In the genomic region with DNA sequence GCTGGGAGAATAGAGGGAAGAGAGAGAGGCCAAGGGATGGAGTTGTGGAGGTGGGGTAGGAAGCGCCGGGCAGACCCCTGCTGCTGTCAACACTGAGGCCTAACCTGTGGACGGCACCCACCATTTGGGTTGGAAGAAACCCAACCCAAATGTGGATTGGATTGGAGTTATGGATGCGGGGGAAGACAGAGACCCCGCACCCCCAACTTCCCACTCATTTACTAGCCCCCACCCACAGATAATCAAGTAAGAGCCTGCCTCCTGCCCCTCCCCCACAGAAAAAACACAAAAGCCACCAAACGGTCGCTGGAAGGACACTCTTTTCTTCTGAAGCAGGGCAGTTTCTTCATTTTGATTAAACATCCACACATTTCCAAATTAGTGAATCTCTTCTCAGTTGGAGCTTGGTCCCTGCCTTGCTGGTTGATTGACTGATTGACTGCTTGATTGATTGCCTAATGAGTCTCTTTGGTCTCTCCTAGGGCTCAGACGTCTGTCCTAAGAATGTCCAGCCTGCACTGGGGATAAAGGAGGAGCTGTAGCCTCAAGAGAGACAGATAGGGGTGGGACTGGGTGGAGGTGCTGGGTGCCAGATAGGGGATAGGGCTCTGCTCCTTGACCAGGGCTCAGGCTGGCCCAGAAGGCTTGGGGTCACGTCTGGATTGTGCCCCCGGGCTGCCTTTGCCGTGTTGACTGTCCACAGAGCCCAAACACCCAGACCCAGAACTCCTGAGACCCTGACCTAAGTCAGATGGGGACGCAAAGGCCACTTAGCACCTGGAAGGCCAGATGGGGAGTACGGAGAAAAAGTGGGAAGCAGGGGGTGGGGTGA, we compare ENCODE assay signal across 21 cellular contexts.
A peak's percentile ranks its signal among the peaks of the same experiment; 100 is the strongest.
DNase-seq lines count a peak whose midpoint lies in the region; ATAC-seq and TF ChIP-seq lines count a peak whose summit lies in the region.
"Had no signal": no experiment of that assay in that cellular context is flagged by ENCODE, and none has a peak within 500 bp of the region (broad histone marks: within the 10 kb centered on the region; RNA-seq: fewer than 3 reads in every experiment).

No MANE protein-coding gene starts in this region.

- H3K27me3 ChIP-seq in breast epithelium (peaks cover 4 to 9% of the 10 kb centered on the region in 2 donors), mammary epithelial cell (ENCODE audit: insufficient read depth, low read length) (peaks cover 10% of the 10 kb centered on the region), thoracic aorta (replicated peaks; ENCODE audit: insufficient read depth) (no peaks in the 10 kb centered on the region)

- H3K4me3 ChIP-seq in breast epithelium (peak overlapping the region in 2 of 3 donors; percentile 36 to 60), mammary epithelial cell (replicated peaks in 1 of 3; ENCODE audit: insufficient read depth in 1 of 3, low read depth in 2 of 3, low read length in 3 of 3) (no peak overlapping the region), thoracic aorta (peak overlapping the region; percentile 59)

- POLR2A ChIA-PET in WTC11 (lab: Charles Lee), result interaction anchor here (0.5 to 0.9 kb wide), 2 partner anchors 9 to 55 kb away, joined by 4 to 8 read pairs; no protein-coding TSS in a partner anchor

- no peaks in the 10 kb centered on the region for H3K79me2 ChIP-seq in mammary epithelial cell (ENCODE audit: insufficient read depth, low read length)

- 77% methylated on average over 7 of the region's 13 CpGs for WGBS in mammary epithelial cell (ENCODE audit: low coverage, missing lambda C conversion rate)

- no peak overlapping the region for H3K4me2 ChIP-seq in mammary epithelial cell (ENCODE audit: insufficient read depth, low read depth, low read length)

- DNase-seq in breast epithelium (ENCODE audit: low spot score in 2 of 2) (no peak), mammary epithelial cell (no peak), WTC11 (ENCODE audit: low spot score) (no peak), mesothelial cell of epicardium (ENCODE audit: low spot score in 2 of 2, unreplicated experiment in 2 of 2) (no peak), thoracic aorta (ENCODE audit: low spot score) (no peak)
- DNase-seq: 8988T; activated CD4-positive, alpha-beta T cell treated with anti-CD3 and anti-CD28 coated beads, Interleukin-2, amount 50 U/mL, for 1 hour; activated gamma-delta T cell; caudate nucleus; DMS79 treated with DMSO at 0.1 percent for 48 hours; NCI-H2171; NCI-H526; occipital lobe; stimulated activated naive CD4-positive, alpha-beta T cell treated with Interleukin-2 at 50 U/mL for 16 hours had no signal

- H3K4me1 ChIP-seq in breast epithelium (no peaks in the 10 kb centered on the region), mammary epithelial cell (ENCODE audit: insufficient read depth, low read length) (no peaks in the 10 kb centered on the region), thoracic aorta (ENCODE audit: control insufficient read depth in 1 of 2, low read depth in 2 of 2) (peaks cover 6 to 20% of the 10 kb centered on the region in 2 donors)

- CTCF ChIA-PET in mammary epithelial cell (lab: Charles Lee; ENCODE audit: low non-redundant PET), result no interaction called here
- CTCF ChIA-PET in WTC11 (lab: Charles Lee), result interaction anchor here (0.7 to 3.8 kb wide), 11 partner anchors 10 to 131 kb away, joined by 3 to 32 read pairs (median 6); no protein-coding TSS in a partner anchor

- no TSS peak for BruUV-seq in mammary epithelial cell (replicated peaks; lab: Mats Ljungman, UMichigan)

- H3K9me3 ChIP-seq in breast epithelium (no peaks in the 10 kb centered on the region), mammary epithelial cell (replicated peaks; ENCODE audit: insufficient read depth, low read length) (no peaks in the 10 kb centered on the region), thoracic aorta (no peaks in the 10 kb centered on the region)
- H3K9me3 ChIP-seq: gastroesophageal sphincter, left lung, right atrium auricular region had no signal

- dilution Hi-C loops in mammary epithelial cell (cut with HindIII; ENCODE audit: low sequenced_read_pairs), result no loop called here

- intact Hi-C loops in breast epithelium (cut with DNase I; ENCODE audit: low total_unique reads) (no loop called here), mammary epithelial cell (cut with micrococcal nuclease) (no loop called here)

- H3K27ac Mint-ChIP-seq in WTC11, result no peak overlapping the region
- peak overlapping the region; percentile 50 for H3K27ac Mint-ChIP-seq in mesothelial cell of epicardium
- H3K27ac Mint-ChIP-seq in activated T-helper 17 cell treated with anti-CD3 and anti-CD28 coated beads, Interleukin-2, amount 50 U/mL, for 72 hours, result no peak overlapping the region

- no peak overlapping the region for H3K9ac ChIP-seq in mammary epithelial cell (ENCODE audit: insufficient read depth, low read length)

- no peak for TF ChIP-seq POLR2A in breast epithelium (IDR thresholded peaks at IDR 0.05)

- in situ Hi-C loops in mammary epithelial cell (cut with MboI; ENCODE audit: low sequenced_read_pairs in 2 of 2), result no loop called here

- H3K36me3 Mint-ChIP-seq in WTC11, result no peaks in the 10 kb centered on the region
- H3K36me3 Mint-ChIP-seq in mesothelial cell of epicardium, result no peaks in the 10 kb centered on the region
- H3K36me3 Mint-ChIP-seq in activated T-helper 17 cell treated with anti-CD3 and anti-CD28 coated beads, Interleukin-2, amount 50 U/mL, for 72 hours (ENCODE audit: low read depth), result no peaks in the 10 kb centered on the region

- no peaks in the 10 kb centered on the region for H4K20me1 ChIP-seq in mammary epithelial cell (ENCODE audit: insufficient read depth, low read length)

- ATAC-seq in WTC11, result no peak
- ATAC-seq in thoracic aorta (ENCODE audit: insufficient number of reproducible peaks, low FRiP score, low read depth), result no peak
- ATAC-seq in GM21390 (IDR thresholded peaks at IDR 0.05; ENCODE audit: unreplicated experiment), result no peak
- no peak for ATAC-seq in activated T-helper 17 cell treated with anti-CD3 and anti-CD28 coated beads, Interleukin-2, amount 50 U/mL, for 72 hours (replicated peaks)
- ATAC-seq in HG03457 (IDR thresholded peaks at IDR 0.05; ENCODE audit: unreplicated experiment), result no peak

- peak overlapping the region; percentile 63 to 71 for H3K27ac ChIP-seq in breast epithelium
- H3K27ac ChIP-seq in mammary epithelial cell (ENCODE audit: insufficient read depth, low read depth, low read length), result no peak overlapping the region
- peak overlapping the region in 1 of 2 donors; percentile 30 for H3K27ac ChIP-seq in thoracic aorta
- H3K27ac ChIP-seq: C4-2B, gastroesophageal sphincter, left lung, right atrium auricular region had no signal

- no peaks in the 10 kb centered on the region for H3K9me3 Mint-ChIP-seq in WTC11
- H3K9me3 Mint-ChIP-seq in mesothelial cell of epicardium, result no peaks in the 10 kb centered on the region
- H3K9me3 Mint-ChIP-seq in activated T-helper 17 cell treated with anti-CD3 and anti-CD28 coated beads, Interleukin-2, amount 50 U/mL, for 72 hours, result no peaks in the 10 kb centered on the region

- TF ChIP-seq CTCF in breast epithelium (IDR thresholded peaks at IDR 0.05), result no peak
- no peak for TF ChIP-seq CTCF in mammary epithelial cell (conservative IDR thresholded peaks at IDR 0.05 in 1 of 2, IDR thresholded peaks at IDR 0.05 in 1 of 2; ENCODE audit: extremely low read depth in 1 of 2, insufficient read depth in 1 of 2, low read depth in 1 of 2, low read length in 2 of 2)
- no peak for TF ChIP-seq CTCF in WTC11 (IDR thresholded peaks at IDR 0.05)
- no peak for TF ChIP-seq CTCF in mesothelial cell of epicardium (IDR thresholded peaks at IDR 0.05; ENCODE audit: unreplicated experiment)
- no peak for TF ChIP-seq CTCF in thoracic aorta (IDR thresholded peaks at IDR 0.05)

- no peak overlapping the region for H2AFZ ChIP-seq in mammary epithelial cell (ENCODE audit: low read depth, low read length)

- H3K4me1 Mint-ChIP-seq in WTC11 (peaks cover 47% of the 10 kb centered on the region), mesothelial cell of epicardium (peaks cover 76% of the 10 kb centered on the region)
- H3K4me1 Mint-ChIP-seq in activated T-helper 17 cell treated with anti-CD3 and anti-CD28 coated beads, Interleukin-2, amount 50 U/mL, for 72 hours, result peaks cover 7% of the 10 kb centered on the region

- no peaks in the 10 kb centered on the region for H3K36me3 ChIP-seq in breast epithelium
- no peaks in the 10 kb centered on the region for H3K36me3 ChIP-seq in mammary epithelial cell (ENCODE audit: insufficient read depth, low read length)
- no peaks in the 10 kb centered on the region for H3K36me3 ChIP-seq in thoracic aorta
- H3K36me3 ChIP-seq: gastroesophageal sphincter, left lung, right atrium auricular region had no signal

- H3K27me3 Mint-ChIP-seq in WTC11 (ENCODE audit: low read depth) (peaks cover 92% of the 10 kb centered on the region), mesothelial cell of epicardium (ENCODE audit: low read depth) (no peaks in the 10 kb centered on the region)
- peaks cover 64% of the 10 kb centered on the region for H3K27me3 Mint-ChIP-seq in activated T-helper 17 cell treated with anti-CD3 and anti-CD28 coated beads, Interleukin-2, amount 50 U/mL, for 72 hours

- peak overlapping the region; percentile 61 for H3K4me3 Mint-ChIP-seq in WTC11
- H3K4me3 Mint-ChIP-seq in mesothelial cell of epicardium, result peak overlapping the region; percentile 46
- H3K4me3 Mint-ChIP-seq in activated T-helper 17 cell treated with anti-CD3 and anti-CD28 coated beads, Interleukin-2, amount 50 U/mL, for 72 hours, result no peak overlapping the region

Comparison
In these comparisons a context has a peak if more than half of its experiments do, and no peak if none do; other contexts are left out.
1. H3K4me3 ChIP-seq: peak in breast epithelium (2 of 3) and thoracic aorta (single experiment); none in mammary epithelial cell (0 of 3).